8 cellular contexts compared by ENCODE assay signal in the genomic region with DNA sequence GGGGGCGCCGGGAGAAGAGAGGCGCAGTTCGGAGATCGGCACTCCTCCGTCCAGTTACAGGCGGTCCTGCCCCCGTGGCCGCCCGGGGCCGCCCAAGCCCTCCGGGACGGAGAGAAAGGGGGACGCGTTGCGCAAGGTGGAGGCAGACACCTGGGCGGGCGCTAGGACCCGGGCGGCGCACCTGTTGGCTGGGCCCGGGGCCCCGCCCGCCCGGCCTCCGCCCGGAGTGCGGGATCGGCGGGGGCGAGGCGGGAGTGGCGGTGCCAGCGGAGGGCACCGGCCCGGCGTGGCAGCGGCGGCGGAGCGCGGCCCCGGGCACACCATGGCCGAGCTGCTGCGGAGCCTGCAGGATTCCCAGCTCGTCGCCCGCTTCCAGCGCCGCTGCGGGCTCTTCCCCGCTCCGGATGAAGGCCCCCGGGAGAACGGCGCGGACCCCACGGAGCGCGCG. TPM values are rescaled to one million over a fixed set of nuclear protein-coding genes. Genes with fewer than 3 reads are reported as not detected.
A peak's percentile ranks its signal among the peaks of the same experiment; 100 is the strongest.
DNase-seq lines count a peak whose midpoint lies in the region; ATAC-seq and TF ChIP-seq lines count a peak whose summit lies in the region.

A gene with protein sequence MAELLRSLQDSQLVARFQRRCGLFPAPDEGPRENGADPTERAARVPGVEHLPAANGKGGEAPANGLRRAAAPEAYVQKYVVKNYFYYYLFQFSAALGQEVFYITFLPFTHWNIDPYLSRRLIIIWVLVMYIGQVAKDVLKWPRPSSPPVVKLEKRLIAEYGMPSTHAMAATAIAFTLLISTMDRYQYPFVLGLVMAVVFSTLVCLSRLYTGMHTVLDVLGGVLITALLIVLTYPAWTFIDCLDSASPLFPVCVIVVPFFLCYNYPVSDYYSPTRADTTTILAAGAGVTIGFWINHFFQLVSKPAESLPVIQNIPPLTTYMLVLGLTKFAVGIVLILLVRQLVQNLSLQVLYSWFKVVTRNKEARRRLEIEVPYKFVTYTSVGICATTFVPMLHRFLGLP (plus strand): TSS at position 263 of the 448 bp plus-strand sequence. CDS start 60 bp downstream, at position 323.

- no peak for TF ChIP-seq EP300 in ovary (IDR thresholded peaks at IDR 0.05)

- TF ChIP-seq POLR2A in ovary (IDR thresholded peaks at IDR 0.05) = no peak

- peaks cover 4% of the 10 kb centered on the region for H3K4me1 ChIP-seq in ovary (ENCODE audit: insufficient read depth)

- CTCF ChIA-PET in activated CD8-positive, alpha-beta memory T cell treated with anti-CD3 and anti-CD28 coated beads, Interleukin-2, amount 10 ng/mL, durations not matched to agents 7 days and 5 days (lab: Charles Lee) = no interaction called here

- peak within 1 kb of the TSS; percentile 17 for H3K4me3 ChIP-seq in fibroblast of pulmonary artery (replicated peaks; ENCODE audit: low read depth, low read length)
- peak within 1 kb of the TSS; percentile 49 for H3K4me3 ChIP-seq in ovary

- H3K9me3 ChIP-seq in ovary = no peaks in the 10 kb centered on the region

- H3K36me3 Mint-ChIP-seq in activated CD8-positive, alpha-beta memory T cell treated with anti-CD3 and anti-CD28 coated beads, Interleukin-2, amount 10 ng/mL, durations not matched to agents 7 days and 5 days = no peaks in the 10 kb centered on the region

- intact Hi-C loops in ovary (cut with DNase I) = no loop called here

- no peak within 1 kb of the TSS for H3K27ac ChIP-seq in ovary

- H3K4me3 Mint-ChIP-seq in activated CD8-positive, alpha-beta memory T cell treated with anti-CD3 and anti-CD28 coated beads, Interleukin-2, amount 10 ng/mL, durations not matched to agents 7 days and 5 days = peak within 1 kb of the TSS; percentile 71

- peaks cover 14% of the 10 kb centered on the region for H3K4me1 Mint-ChIP-seq in activated CD8-positive, alpha-beta memory T cell treated with anti-CD3 and anti-CD28 coated beads, Interleukin-2, amount 10 ng/mL, durations not matched to agents 7 days and 5 days

- ATAC-seq in activated CD8-positive, alpha-beta memory T cell treated with anti-CD3 and anti-CD28 coated beads, Interleukin-2, amount 10 ng/mL, durations not matched to agents 7 days and 5 days = peak; percentile 45
- ATAC-seq in HG03135 (IDR thresholded peaks at IDR 0.05; ENCODE audit: unreplicated experiment) (peak; percentile 27), HG03457 (IDR thresholded peaks at IDR 0.05; ENCODE audit: unreplicated experiment) (no peak)

- 1 to 5% (median 2%) methylated on average over 16 to 61 of the region's 61 CpGs for WGBS in ovary, 3 donors

- peak within 1 kb of the TSS; percentile 31 for H3K27ac Mint-ChIP-seq in activated CD8-positive, alpha-beta memory T cell treated with anti-CD3 and anti-CD28 coated beads, Interleukin-2, amount 10 ng/mL, durations not matched to agents 7 days and 5 days

- H3K9me3 Mint-ChIP-seq in activated CD8-positive, alpha-beta memory T cell treated with anti-CD3 and anti-CD28 coated beads, Interleukin-2, amount 10 ng/mL, durations not matched to agents 7 days and 5 days (ENCODE audit: low read depth) = no peaks in the 10 kb centered on the region

- H3K36me3 ChIP-seq in ovary = no peaks in the 10 kb centered on the region

- no peaks in the 10 kb centered on the region for H3K27me3 ChIP-seq in ovary

- no peak for DNase-seq in activated CD8-positive, alpha-beta memory T cell treated with anti-CD3 and anti-CD28 coated beads, Interleukin-2, amount 10 ng/mL, durations not matched to agents 7 days and 5 days
- DNase-seq in activated CD8-positive, alpha-beta memory T cell treated with anti-CD3 and anti-CD28 coated beads for 24 hours = no peak
- peak; percentile 9 for DNase-seq in activated CD4-positive, alpha-beta T cell treated with anti-CD3 and anti-CD28 coated beads, Interleukin-2, amount 50 U/mL, for 1 hour
- no peak for DNase-seq in fibroblast of pulmonary artery (ENCODE audit: low read depth)
- peak in 2 of 5 donors; percentile 19 to 32 for DNase-seq in ovary
- no peak for DNase-seq in SHP77 treated with DMSO at 0.1 percent for 48 hours (lab: John Stamatoyannopoulos, UW)

- no peak for TF ChIP-seq CTCF in fibroblast of pulmonary artery (IDR thresholded peaks at IDR 0.05; ENCODE audit: low read length, missing control alignments)
- TF ChIP-seq CTCF in ovary (IDR thresholded peaks at IDR 0.05) = no peak

- H3K27me3 Mint-ChIP-seq in activated CD8-positive, alpha-beta memory T cell treated with anti-CD3 and anti-CD28 coated beads, Interleukin-2, amount 10 ng/mL, durations not matched to agents 7 days and 5 days = peaks cover 54% of the 10 kb centered on the region

RNA-seq across cellular contexts. Expression of the gene that starts here (rescaled TPM):
- 1 to 10 TPM in 1 of 2 experiments, under 1 TPM in 1; 0.44 to 4.0 TPM for total RNA-seq in activated CD8-positive, alpha-beta memory T cell treated with anti-CD3 and anti-CD28 coated beads, Interleukin-2, amount 10 ng/mL, durations not matched to agents 7 days and 5 days
- total RNA-seq in ovary = 10 to 100 TPM in 1 of 7 donors, 1 to 10 TPM in 4, under 1 TPM in 1, not detected in 1; 0.43 to 18.5 (median 1.9) TPM
- 10 to 100 TPM in 1 of 2 donors, under 1 TPM in 1; 0.22 to 12.5 TPM for polyA plus RNA-seq in ovary
